In genomic region chr5:158492850-158493249, GRCh38 we compare ENCODE assay signal across 22 cellular contexts.
A peak's percentile ranks its signal among the peaks of the same experiment; 100 is the strongest.
DNase-seq lines count a peak whose midpoint lies in the region; ATAC-seq and TF ChIP-seq lines count a peak whose summit lies in the region.
"Had no signal": no experiment of that assay in that cellular context is flagged by ENCODE, and none has a peak within 500 bp of the region (broad histone marks: within the 10 kb centered on the region; RNA-seq: fewer than 3 reads in every experiment).

No MANE protein-coding gene starts in this region.

- H3K4me1 ChIP-seq in breast epithelium (no peaks in the 10 kb centered on the region), adipocyte (ENCODE audit: control insufficient read depth, insufficient read depth, low read length) (peaks cover 17% of the 10 kb centered on the region), thyroid gland (peaks cover 17 to 27% of the 10 kb centered on the region in 2 donors)
- H3K4me1 ChIP-seq: parathyroid adenoma had no signal

- no peaks in the 10 kb centered on the region for H3K9me3 Mint-ChIP-seq in MCF 10A (ENCODE audit: unreplicated experiment)
- no peaks in the 10 kb centered on the region for H3K9me3 Mint-ChIP-seq in type B pancreatic cell
- H3K9me3 Mint-ChIP-seq: activated CD4-positive, alpha-beta T cell treated with anti-CD3 and anti-CD28 coated beads, Interleukin-2, amount 10 ng/mL, durations not matched to agents 7 days and 5 days; activated naive CD8-positive, alpha-beta T cell treated with anti-CD3 and anti-CD28 coated beads, Interleukin-2, amount 50 U/mL, for 24 hours had no signal

- no peak overlapping the region for H3K4me3 ChIP-seq in breast epithelium
- no peak overlapping the region for H3K4me3 ChIP-seq in adipocyte (ENCODE audit: low read length)
- no peak overlapping the region for H3K4me3 ChIP-seq in fibroblast of the aortic adventitia (ENCODE audit: low read depth, low read length)
- no peak overlapping the region for H3K4me3 ChIP-seq in thyroid gland (replicated peaks in 1 of 3)
- H3K4me3 ChIP-seq: dorsolateral prefrontal cortex, gastroesophageal sphincter had no signal

- H3K27me3 Mint-ChIP-seq in MCF 10A (ENCODE audit: insufficient read depth, unreplicated experiment) (no peaks in the 10 kb centered on the region), type B pancreatic cell (no peaks in the 10 kb centered on the region)
- H3K27me3 Mint-ChIP-seq: activated CD4-positive, alpha-beta T cell treated with anti-CD3 and anti-CD28 coated beads, Interleukin-2, amount 10 ng/mL, durations not matched to agents 7 days and 5 days; naive thymus-derived CD4-positive, alpha-beta T cell had no signal

- H3K4me1 Mint-ChIP-seq in MCF 10A (ENCODE audit: insufficient read depth, unreplicated experiment), result no peaks in the 10 kb centered on the region
- peaks cover 27% of the 10 kb centered on the region for H3K4me1 Mint-ChIP-seq in type B pancreatic cell (ENCODE audit: unreplicated experiment)
- H3K4me1 Mint-ChIP-seq: activated CD4-positive, alpha-beta T cell treated with anti-CD3 and anti-CD28 coated beads, Interleukin-2, amount 10 ng/mL, durations not matched to agents 7 days and 5 days; activated naive CD8-positive, alpha-beta T cell treated with anti-CD3 and anti-CD28 coated beads, Interleukin-2, amount 50 U/mL, for 24 hours had no signal

- H3K36me3 ChIP-seq in breast epithelium (no peaks in the 10 kb centered on the region), adipocyte (ENCODE audit: control insufficient read depth, insufficient read depth, low read length, severe bottlenecking) (no peaks in the 10 kb centered on the region), thyroid gland (no peaks in the 10 kb centered on the region)
- H3K36me3 ChIP-seq: gastroesophageal sphincter had no signal

- 58% methylated on average over 3 of the region's 3 CpGs for WGBS in thyroid gland, 2 donors

- H3K9me3 ChIP-seq in breast epithelium (no peaks in the 10 kb centered on the region), adipocyte (ENCODE audit: control insufficient read depth, low read length) (no peaks in the 10 kb centered on the region), thyroid gland (no peaks in the 10 kb centered on the region)
- H3K9me3 ChIP-seq: gastroesophageal sphincter had no signal

- H3K4me3 Mint-ChIP-seq in MCF 10A (ENCODE audit: unreplicated experiment) (no peak overlapping the region), type B pancreatic cell (no peak overlapping the region)
- H3K4me3 Mint-ChIP-seq: activated CD4-positive, alpha-beta T cell treated with anti-CD3 and anti-CD28 coated beads, Interleukin-2, amount 10 ng/mL, durations not matched to agents 7 days and 5 days; activated naive CD8-positive, alpha-beta T cell treated with anti-CD3 and anti-CD28 coated beads, Interleukin-2, amount 50 U/mL, for 24 hours; naive thymus-derived CD4-positive, alpha-beta T cell had no signal

- no peak overlapping the region for H3K27ac Mint-ChIP-seq in MCF 10A (ENCODE audit: low read depth, unreplicated experiment)
- no peak overlapping the region for H3K27ac Mint-ChIP-seq in type B pancreatic cell
- H3K27ac Mint-ChIP-seq: activated CD4-positive, alpha-beta T cell treated with anti-CD3 and anti-CD28 coated beads, Interleukin-2, amount 10 ng/mL, durations not matched to agents 7 days and 5 days; activated naive CD8-positive, alpha-beta T cell treated with anti-CD3 and anti-CD28 coated beads, Interleukin-2, amount 50 U/mL, for 24 hours; naive thymus-derived CD4-positive, alpha-beta T cell had no signal

- ATAC-seq in HG02884 (IDR thresholded peaks at IDR 0.05; ENCODE audit: unreplicated experiment), result no peak
- ATAC-seq: activated naive CD8-positive, alpha-beta T cell treated with anti-CD3 and anti-CD28 coated beads, Interleukin-2, amount 50 U/mL, for 24 hours; gastroesophageal sphincter; naive thymus-derived CD4-positive, alpha-beta T cell; sciatic nerve had no signal

- peak; percentile 14 for DNase-seq in MCF 10A (ENCODE audit: unreplicated experiment)
- DNase-seq in breast epithelium (ENCODE audit: low spot score in 2 of 2), result no peak
- peak; percentile 80 for DNase-seq in adipocyte (ENCODE audit: low read depth)
- DNase-seq in fibroblast of the aortic adventitia (ENCODE audit: low read depth), result peak; percentile 21
- DNase-seq in thyroid gland, result peak; percentile 20 to 26
- DNase-seq in NCI-H82 (lab: John Stamatoyannopoulos, UW), result no peak
- DNase-seq in type B pancreatic cell (ENCODE audit: extremely low spot score, unreplicated experiment), result no peak
- DNase-seq: activated CD4-positive, alpha-beta T cell treated with anti-CD3 and anti-CD28 coated beads, Interleukin-2, amount 10 ng/mL, durations not matched to agents 7 days and 5 days; activated naive CD8-positive, alpha-beta T cell treated with anti-CD3 and anti-CD28 coated beads, Interleukin-2, amount 50 U/mL, for 24 hours; C1 segment of cervical spinal cord; dorsolateral prefrontal cortex; HCEC 1CT; naive thymus-derived CD4-positive, alpha-beta T cell; NCI-H1417; NCI-H2171; NCI-H774; OCI-M1; SHP77 had no signal

- intact Hi-C loops in MCF 10A (cut with micrococcal nuclease) (no loop called here), breast epithelium (cut with DNase I; ENCODE audit: low total_unique reads) (no loop called here), thyroid gland (cut with DNase I) (no loop called here)

- H3K36me3 Mint-ChIP-seq in MCF 10A (ENCODE audit: insufficient read depth, unreplicated experiment) (no peaks in the 10 kb centered on the region), type B pancreatic cell (no peaks in the 10 kb centered on the region)
- H3K36me3 Mint-ChIP-seq: naive thymus-derived CD4-positive, alpha-beta T cell had no signal

- H3K27ac ChIP-seq in breast epithelium (no peak overlapping the region), thyroid gland (no peak overlapping the region)
- H3K27ac ChIP-seq: dorsolateral prefrontal cortex, gastroesophageal sphincter, parathyroid adenoma had no signal

- H3K27me3 ChIP-seq in breast epithelium, result no peaks in the 10 kb centered on the region
- no peaks in the 10 kb centered on the region for H3K27me3 ChIP-seq in adipocyte (replicated peaks; ENCODE audit: control insufficient read depth, insufficient read depth, low read length)
- peaks cover 3% of the 10 kb centered on the region for H3K27me3 ChIP-seq in thyroid gland
- H3K27me3 ChIP-seq: gastroesophageal sphincter had no signal

- no TSS peak for BruUV-seq in MCF 10A (replicated peaks; lab: Mats Ljungman, UMichigan)

- no peak for TF ChIP-seq POLR2A in breast epithelium (IDR thresholded peaks at IDR 0.05)
- no peak for TF ChIP-seq POLR2A in thyroid gland (IDR thresholded peaks at IDR 0.05)

- CTCF ChIA-PET in MCF 10A (lab: Yijun Ruan, JAX), result interaction anchor here (0.6 to 1.0 kb wide), 3 partner anchors 250 to 762 kb away, joined by 3 to 5 read pairs (median 3); no protein-coding TSS in a partner anchor

- TF ChIP-seq CTCF in MCF 10A (IDR thresholded peaks at IDR 0.05; ENCODE audit: unreplicated experiment), result no peak
- TF ChIP-seq CTCF in breast epithelium (IDR thresholded peaks at IDR 0.05), result no peak
- no peak for TF ChIP-seq CTCF in fibroblast of the aortic adventitia (IDR thresholded peaks at IDR 0.05; ENCODE audit: insufficient read depth, low read length)
- no peak for TF ChIP-seq CTCF in thyroid gland (IDR thresholded peaks at IDR 0.05)
- no peak for TF ChIP-seq CTCF in type B pancreatic cell (conservative IDR thresholded peaks at IDR 0.05)

- POLR2A ChIA-PET in MCF 10A (lab: Yijun Ruan, JAX), result interaction anchor here (1.1 kb wide), 1 partner anchor 36 kb away, joined by 3 read pairs; no protein-coding TSS in a partner anchor

- H3K9ac ChIP-seq in adipocyte (ENCODE audit: low read length), result no peak overlapping the region
- H3K9ac ChIP-seq: parathyroid adenoma had no signal

Comparison
In these comparisons a context has a peak if more than half of its experiments do, and no peak if none do; other contexts are left out.
1. DNase-seq: peak in MCF 10A (single experiment), adipocyte (single experiment), fibroblast of the aortic adventitia (single experiment) and thyroid gland (2 of 2); none in breast epithelium (0 of 2), NCI-H82 (single experiment) and type B pancreatic cell (single experiment).